Comparison of ENCODE assay signal across 9 cellular contexts in genomic region chr3:63976166-63976861, GRCh38. TPM values are rescaled to one million over a fixed set of nuclear protein-coding genes. Genes with fewer than 3 reads are reported as not detected.
DNase-seq lines count a peak whose midpoint lies in the region; ATAC-seq and TF ChIP-seq lines count a peak whose summit lies in the region.
"Had no signal": no experiment of that assay in that cellular context is flagged by ENCODE, and none has a peak within 500 bp of the region (broad histone marks: within the 10 kb centered on the region; RNA-seq: fewer than 3 reads in every experiment).

No MANE protein-coding gene starts in this region.

- H3K9me3 Mint-ChIP-seq in HFFc6 = no peaks in the 10 kb centered on the region
- no peaks in the 10 kb centered on the region for H3K9me3 Mint-ChIP-seq in activated CD4-positive, alpha-beta memory T cell treated with anti-CD3 and anti-CD28 coated beads for 36 hours
- no peaks in the 10 kb centered on the region for H3K9me3 Mint-ChIP-seq in stimulated activated effector memory CD8-positive, alpha-beta T cell treated with anti-CD3 and anti-CD28 coated beads, Interleukin-12 subunit alpha, Interleukin-12 subunit beta, amount 100 ng/mL, for 72 hours

- H3K4me2 ChIP-seq in MM.1S (ENCODE audit: low read depth, low read length) = no peak overlapping the region

- no peaks in the 10 kb centered on the region for H3K9me3 ChIP-seq in MM.1S (replicated peaks; ENCODE audit: insufficient read depth, low read length)

- H3K36me3 ChIP-seq in MM.1S (replicated peaks; ENCODE audit: insufficient read depth, low read length) = no peaks in the 10 kb centered on the region; the same call in 1 of the 2 replicates
- H3K36me3 ChIP-seq: cardiac muscle cell had no signal

- H3K36me3 Mint-ChIP-seq in HFFc6 (ENCODE audit: low read depth) = peaks cover 23% of the 10 kb centered on the region
- peaks cover 14% of the 10 kb centered on the region for H3K36me3 Mint-ChIP-seq in activated CD4-positive, alpha-beta memory T cell treated with anti-CD3 and anti-CD28 coated beads for 36 hours
- H3K36me3 Mint-ChIP-seq in stimulated activated effector memory CD8-positive, alpha-beta T cell treated with anti-CD3 and anti-CD28 coated beads, Interleukin-12 subunit alpha, Interleukin-12 subunit beta, amount 100 ng/mL, for 72 hours = peaks cover 26% of the 10 kb centered on the region

- H3K27me3 ChIP-seq in MM.1S (replicated peaks; ENCODE audit: insufficient read depth, low read length) = no peaks in the 10 kb centered on the region
- H3K27me3 ChIP-seq: cardiac muscle cell had no signal

- no peak overlapping the region for H3K4me3 ChIP-seq in MM.1S (ENCODE audit: low read length)
- H3K4me3 ChIP-seq: cardiac muscle cell had no signal

- H3K9me2 ChIP-seq in MM.1S (replicated peaks; ENCODE audit: insufficient read depth, low read length) = no peaks in the 10 kb centered on the region

- H3K27ac Mint-ChIP-seq in HFFc6 = peak overlapping the region; percentile 87
- H3K27ac Mint-ChIP-seq in activated CD4-positive, alpha-beta memory T cell treated with anti-CD3 and anti-CD28 coated beads for 36 hours = peak overlapping the region; percentile 63
- H3K27ac Mint-ChIP-seq in stimulated activated effector memory CD8-positive, alpha-beta T cell treated with anti-CD3 and anti-CD28 coated beads, Interleukin-12 subunit alpha, Interleukin-12 subunit beta, amount 100 ng/mL, for 72 hours = peak overlapping the region; percentile 65

- no peak for ATAC-seq in stimulated activated effector memory CD8-positive, alpha-beta T cell treated with anti-CD3 and anti-CD28 coated beads, Interleukin-12 subunit alpha, Interleukin-12 subunit beta, amount 100 ng/mL, for 72 hours
- no peak for ATAC-seq in HG02852 (IDR thresholded peaks at IDR 0.05; ENCODE audit: unreplicated experiment)

- peaks cover 69% of the 10 kb centered on the region for H3K4me1 Mint-ChIP-seq in HFFc6 (ENCODE audit: low read depth)
- H3K4me1 Mint-ChIP-seq in activated CD4-positive, alpha-beta memory T cell treated with anti-CD3 and anti-CD28 coated beads for 36 hours (ENCODE audit: low read depth) = peaks cover 92% of the 10 kb centered on the region
- peaks cover 85% of the 10 kb centered on the region for H3K4me1 Mint-ChIP-seq in stimulated activated effector memory CD8-positive, alpha-beta T cell treated with anti-CD3 and anti-CD28 coated beads, Interleukin-12 subunit alpha, Interleukin-12 subunit beta, amount 100 ng/mL, for 72 hours

- no peaks in the 10 kb centered on the region for H4K20me1 ChIP-seq in MM.1S (ENCODE audit: insufficient read depth, low read length)

- peak; percentile 95 for DNase-seq in HFFc6
- no peak for DNase-seq in activated CD4-positive, alpha-beta memory T cell treated with anti-CD3 and anti-CD28 coated beads for 36 hours
- DNase-seq in glomerular visceral epithelial cell (ENCODE audit: extremely low spot score) = peak; percentile 54
- DNase-seq in stimulated activated effector memory CD8-positive, alpha-beta T cell treated with anti-CD3 and anti-CD28 coated beads, Interleukin-12 subunit alpha, Interleukin-12 subunit beta, amount 100 ng/mL, for 72 hours (ENCODE audit: low spot score in 2 of 2) = no peak
- no peak for DNase-seq in NCI-H345 treated with DMSO at 0.1 percent for 48 hours (lab: John Stamatoyannopoulos, UW; ENCODE audit: unreplicated experiment)
- no peak for DNase-seq in MM.1S
- DNase-seq: NCI-H748 treated with DMSO at 0.1 percent for 48 hours had no signal

- no peak overlapping the region for H2AFZ ChIP-seq in MM.1S (ENCODE audit: low read length)

- intact Hi-C loops in activated CD4-positive, alpha-beta memory T cell treated with anti-CD3 and anti-CD28 coated beads for 36 hours (cut with micrococcal nuclease) = no loop called here

- CTCF ChIA-PET in activated CD4-positive, alpha-beta memory T cell treated with anti-CD3 and anti-CD28 coated beads for 36 hours (lab: Charles Lee) = interaction anchor here (0.6 to 25.3 kb wide), 3 partner anchors 10 to 140 kb away, joined by 4 to 360 read pairs (median 130); no protein-coding TSS in a partner anchor

- H3F3A ChIP-seq in MM.1S (ENCODE audit: insufficient read depth, low read length) = no peaks in the 10 kb centered on the region

- H3K79me2 ChIP-seq in MM.1S (ENCODE audit: low read length) = peaks cover 76% of the 10 kb centered on the region

- no peak overlapping the region for H3K9ac ChIP-seq in MM.1S (ENCODE audit: low read length)

- TF ChIP-seq CTCF in HFFc6 (IDR thresholded peaks at IDR 0.05) (no peak), MM.1S (IDR thresholded peaks at IDR 0.05; ENCODE audit: low read length) (no peak)

- H3K4me3 Mint-ChIP-seq in HFFc6 = peak overlapping the region; percentile 78
- H3K4me3 Mint-ChIP-seq in activated CD4-positive, alpha-beta memory T cell treated with anti-CD3 and anti-CD28 coated beads for 36 hours = no peak overlapping the region
- peak overlapping the region; percentile 17 for H3K4me3 Mint-ChIP-seq in stimulated activated effector memory CD8-positive, alpha-beta T cell treated with anti-CD3 and anti-CD28 coated beads, Interleukin-12 subunit alpha, Interleukin-12 subunit beta, amount 100 ng/mL, for 72 hours

- POLR2A ChIA-PET in activated CD4-positive, alpha-beta memory T cell treated with anti-CD3 and anti-CD28 coated beads for 36 hours (lab: Charles Lee) = interaction anchor here (6.6 kb wide), 1 partner anchor 10 kb away, joined by 51 read pairs; no protein-coding TSS in a partner anchor

- H3K27ac ChIP-seq in MM.1S (ENCODE audit: low read length) = no peak overlapping the region
- H3K27ac ChIP-seq: cardiac muscle cell had no signal

- no peaks in the 10 kb centered on the region for H3K27me3 Mint-ChIP-seq in HFFc6 (ENCODE audit: insufficient read depth)
- no peaks in the 10 kb centered on the region for H3K27me3 Mint-ChIP-seq in activated CD4-positive, alpha-beta memory T cell treated with anti-CD3 and anti-CD28 coated beads for 36 hours

- H3K4me1 ChIP-seq in MM.1S (ENCODE audit: low read length) = no peaks in the 10 kb centered on the region

RNA-seq across cellular contexts. Expression of gene PSMD6, which starts 47.0 kb away (rescaled TPM):
- 100 to 1,000 TPM; 101 to 123 (median 113) TPM for total RNA-seq in HFFc6 (2021; fragmentation: NEBNext Ultra II Directional; extraction: Animal tissue kit (Norgen Biotek cat#: 25700))
- total RNA-seq in activated CD4-positive, alpha-beta memory T cell treated with anti-CD3 and anti-CD28 coated beads for 36 hours = 100 to 1,000 TPM; 104 to 109 TPM

Comparison
In these comparisons a context has a peak if more than half of its experiments do, and no peak if none do; other contexts are left out.
1. DNase-seq: peak in HFFc6 (single experiment) and glomerular visceral epithelial cell (single experiment); none in activated CD4-positive, alpha-beta memory T cell treated with anti-CD3 and anti-CD28 coated beads for 36 hours (single experiment), stimulated activated effector memory CD8-positive, alpha-beta T cell treated with anti-CD3 and anti-CD28 coated beads, Interleukin-12 subunit alpha, Interleukin-12 subunit beta, amount 100 ng/mL, for 72 hours (0 of 2), NCI-H345 treated with DMSO at 0.1 percent for 48 hours (single experiment) and MM.1S (single experiment).
2. Peak in every context shown above with its lines, with median percentiles within 50 percentile points of each other: H3K27ac Mint-ChIP-seq.